Comparison of ENCODE assay signal across 18 cellular contexts in genomic region chr7:22718911-22719420, GRCh38. TPM values are rescaled to one million over a fixed set of nuclear protein-coding genes. Genes with fewer than 3 reads are reported as not detected.
A peak's percentile ranks its signal among the peaks of the same experiment; 100 is the strongest.
DNase-seq lines count a peak whose midpoint lies in the region; ATAC-seq, FAIRE-seq and TF ChIP-seq lines count a peak whose summit lies in the region.
"Had no signal": no experiment of that assay in that cellular context is flagged by ENCODE, and none has a peak within 500 bp of the region (broad histone marks: within the 10 kb centered on the region; RNA-seq: fewer than 3 reads in every experiment).

No MANE protein-coding gene starts in this region.

- H3K4ac ChIP-seq in H1 (replicated peaks; ENCODE audit: insufficient read length, low read depth, low read length): no peak overlapping the region

- no peak overlapping the region for H4K91ac ChIP-seq in H1 (replicated peaks; ENCODE audit: insufficient read length, low read length)

- TF ChIP-seq POLR2A in H1 (IDR thresholded peaks at IDR 0.05; ENCODE audit: control extremely low read depth in 1 of 2, low read depth in 2 of 2, low read length in 2 of 2): no peak

- H2BK15ac ChIP-seq in H1 (ENCODE audit: low read length): no peak overlapping the region

- no peak overlapping the region for H4K8ac ChIP-seq in H1 (ENCODE audit: extremely low read depth, insufficient read depth, low read length)

- no peak overlapping the region for H3K14ac ChIP-seq in H1 (ENCODE audit: insufficient read length)

- no peak overlapping the region for H2BK5ac ChIP-seq in H1 (ENCODE audit: low read depth, low read length)

- CTCF ChIA-PET in H1 (lab: Charles Lee; ENCODE audit: partially characterized antibody): interaction anchor here (0.9 to 6.0 kb wide), 4 partner anchors 8 to 159 kb away, joined by 3 to 56 read pairs (median 8); partner anchors contain the start of gene IL6

- 45% methylated on average over 1 of the region's 1 CpG; no CpG with 5 or more reads in 1 of the 2 experiments for WGBS in H1 (ENCODE audit: extremely low coverage in 1 of 2, insufficient coverage in 1 of 2, insufficient read length in 1 of 2, insufficient replicate concordance in 2 of 2, low coverage in 1 of 2, low lambda C conversion rate in 2 of 2, missing lambda C conversion rate in 1 of 2), 2 experiments

- H2BK20ac ChIP-seq in H1 (ENCODE audit: low read length): peak overlapping the region; percentile 26; the same call in 1 of the 2 replicates

- H3K36me3 ChIP-seq in ACC112 (ENCODE audit: insufficient read depth, low read length): no peaks in the 10 kb centered on the region
- H3K36me3 ChIP-seq in Karpas-422 (ENCODE audit: insufficient read depth, low read length): no peaks in the 10 kb centered on the region
- H3K36me3 ChIP-seq in H1 (ENCODE audit: control insufficient read depth in 2 of 4, insufficient read depth in 4 of 4, low read length in 3 of 4): no peaks in the 10 kb centered on the region
- no peaks in the 10 kb centered on the region for H3K36me3 ChIP-seq in neural progenitor cell
- H3K36me3 ChIP-seq: BE2C had no signal

- no peak overlapping the region for H2AK5ac ChIP-seq in H1 (ENCODE audit: low read depth, low read length)

- H3K27ac Mint-ChIP-seq in neural progenitor cell: no peak overlapping the region
- no peak overlapping the region for H3K27ac Mint-ChIP-seq in activated T-cell treated with anti-CD3 and anti-CD28 coated beads, Interleukin-2, amount 50 U/mL, for 72 hours
- H3K27ac Mint-ChIP-seq: activated CD8-positive, alpha-beta T cell treated with anti-CD3 and anti-CD28 coated beads for 36 hours; activated naive CD8-positive, alpha-beta T cell treated with anti-CD3 and anti-CD28 coated beads, Interleukin-2, amount 50 U/mL, for 24 hours had no signal

- H3K4me1 ChIP-seq in ACC112 (ENCODE audit: control insufficient read depth, insufficient read depth, low read length, unreplicated experiment) (peaks cover 48% of the 10 kb centered on the region), Karpas-422 (ENCODE audit: low read length) (no peaks in the 10 kb centered on the region), H1 (replicated peaks in 1 of 4; ENCODE audit: control insufficient read depth in 3 of 4, insufficient read depth in 4 of 4, low read length in 3 of 4) (peaks cover 0 to 2% (median 0%) of the 10 kb centered on the region in 4 experiments; a peak in 1 of 7 replicates), neural progenitor cell (peaks cover 17% of the 10 kb centered on the region)
- H3K4me1 ChIP-seq: BE2C had no signal

- no peaks in the 10 kb centered on the region for H3K9me3 Mint-ChIP-seq in neural progenitor cell
- no peaks in the 10 kb centered on the region for H3K9me3 Mint-ChIP-seq in activated T-cell treated with anti-CD3 and anti-CD28 coated beads, Interleukin-2, amount 50 U/mL, for 72 hours
- H3K9me3 Mint-ChIP-seq: activated CD8-positive, alpha-beta T cell treated with anti-CD3 and anti-CD28 coated beads for 36 hours; activated naive CD8-positive, alpha-beta T cell treated with anti-CD3 and anti-CD28 coated beads, Interleukin-2, amount 50 U/mL, for 24 hours; central memory CD8-positive, alpha-beta T cell; neural crest cell had no signal

- H3K27ac ChIP-seq in ACC112 (ENCODE audit: low read depth, low read length) (peak overlapping the region; percentile 96), Karpas-422 (ENCODE audit: low read length) (no peak overlapping the region), H1 (ENCODE audit: low read depth, low read length) (no peak overlapping the region), neural progenitor cell (no peak overlapping the region)
- H3K27ac ChIP-seq: testis had no signal

- H3F3A ChIP-seq in neural progenitor cell (ENCODE audit: low read depth): no peaks in the 10 kb centered on the region

- POLR2A ChIA-PET in H1 (lab: Charles Lee; ENCODE audit: partially characterized antibody): interaction anchor here (1.0 to 1.1 kb wide), 3 partner anchors 10 to 114 kb away, joined by 3 to 4 read pairs (median 3); no protein-coding TSS in a partner anchor

- no peak overlapping the region for H3K23ac ChIP-seq in H1 (ENCODE audit: insufficient read length)

- TF ChIP-seq EP300 in H1 (IDR thresholded peaks at IDR 0.05; ENCODE audit: borderline replicate concordance in 1 of 2, low read depth in 2 of 2, low read length in 2 of 2): no peak

- H4K20me1 ChIP-seq in Karpas-422 (ENCODE audit: insufficient read depth, low read depth, low read length): no peaks in the 10 kb centered on the region
- no peaks in the 10 kb centered on the region for H4K20me1 ChIP-seq in H1 (replicated peaks in 1 of 2; ENCODE audit: control insufficient read depth in 1 of 2, insufficient read depth in 2 of 2, low read length in 2 of 2)
- no peaks in the 10 kb centered on the region for H4K20me1 ChIP-seq in neural progenitor cell (ENCODE audit: low read depth)

- H3K4me2 ChIP-seq in Karpas-422 (ENCODE audit: low read depth, low read length, poor library complexity, severe bottlenecking) (no peak overlapping the region), H1 (ENCODE audit: insufficient read depth in 1 of 2, low read depth in 2 of 2, low read length in 2 of 2) (no peak overlapping the region), neural progenitor cell (peak overlapping the region; percentile 0)

- no peak for TF ChIP-seq CTCF in H1 (IDR thresholded peaks at IDR 0.05; ENCODE audit: control extremely low read depth in 1 of 3, insufficient read depth in 1 of 3, low read depth in 1 of 3, low read length in 3 of 3)
- TF ChIP-seq CTCF in neural progenitor cell (IDR thresholded peaks at IDR 0.05): no peak

- no peaks in the 10 kb centered on the region for H3K9me2 ChIP-seq in Karpas-422 (replicated peaks; ENCODE audit: insufficient read depth, low read length)

- no peaks in the 10 kb centered on the region for H3K79me1 ChIP-seq in H1 (ENCODE audit: low read depth, low read length)

- H3K9me3 ChIP-seq in Karpas-422 (ENCODE audit: low read length): no peaks in the 10 kb centered on the region
- no peaks in the 10 kb centered on the region for H3K9me3 ChIP-seq in H1 (ENCODE audit: insufficient read depth in 2 of 2, low read depth in 1 of 2, low read length in 1 of 2)
- H3K9me3 ChIP-seq in neural progenitor cell (ENCODE audit: low read depth): no peaks in the 10 kb centered on the region
- H3K9me3 ChIP-seq: BE2C, testis had no signal

- H3K4me3 Mint-ChIP-seq in neural progenitor cell: no peak overlapping the region
- no peak overlapping the region for H3K4me3 Mint-ChIP-seq in activated T-cell treated with anti-CD3 and anti-CD28 coated beads, Interleukin-2, amount 50 U/mL, for 72 hours
- H3K4me3 Mint-ChIP-seq: activated CD8-positive, alpha-beta T cell treated with anti-CD3 and anti-CD28 coated beads for 36 hours; activated naive CD8-positive, alpha-beta T cell treated with anti-CD3 and anti-CD28 coated beads, Interleukin-2, amount 50 U/mL, for 24 hours; central memory CD8-positive, alpha-beta T cell; neural crest cell had no signal

- peaks cover 29% of the 10 kb centered on the region for H3K4me1 Mint-ChIP-seq in neural progenitor cell
- peaks cover 10% of the 10 kb centered on the region for H3K4me1 Mint-ChIP-seq in activated T-cell treated with anti-CD3 and anti-CD28 coated beads, Interleukin-2, amount 50 U/mL, for 72 hours (ENCODE audit: low read depth)
- H3K4me1 Mint-ChIP-seq: central memory CD8-positive, alpha-beta T cell; neural crest cell had no signal

- H2BK12ac ChIP-seq in H1 (ENCODE audit: low read depth, low read length): no peak overlapping the region

- no peak overlapping the region for H3K56ac ChIP-seq in H1 (replicated peaks; ENCODE audit: insufficient read length, low read depth, low read length)

- no peak for TF ChIP-seq RAD21 in H1 (IDR thresholded peaks at IDR 0.05 in 1 of 2, conservative IDR thresholded peaks at IDR 0.05 in 1 of 2; ENCODE audit: low read depth in 2 of 2, low read length in 2 of 2)

- no peak for FAIRE-seq in H1 (lab: Jason Lieb, UNC)

- no peak for ATAC-seq in GM21515 (IDR thresholded peaks at IDR 0.05; ENCODE audit: unreplicated experiment)
- ATAC-seq in activated T-cell treated with anti-CD3 and anti-CD28 coated beads, Interleukin-2, amount 50 U/mL, for 72 hours (replicated peaks in 1 of 2): no peak
- ATAC-seq: activated CD8-positive, alpha-beta T cell treated with anti-CD3 and anti-CD28 coated beads for 36 hours; activated naive CD8-positive, alpha-beta T cell treated with anti-CD3 and anti-CD28 coated beads, Interleukin-2, amount 50 U/mL, for 24 hours had no signal

- H2BK120ac ChIP-seq in H1 (replicated peaks; ENCODE audit: low read depth, low read length): no peak overlapping the region

- H3K27me3 Mint-ChIP-seq in neural progenitor cell (ENCODE audit: insufficient read depth, low read depth): no peaks in the 10 kb centered on the region
- peaks cover 68% of the 10 kb centered on the region for H3K27me3 Mint-ChIP-seq in activated T-cell treated with anti-CD3 and anti-CD28 coated beads, Interleukin-2, amount 50 U/mL, for 72 hours (ENCODE audit: low read depth)

- H3K9ac ChIP-seq in Karpas-422 (ENCODE audit: low read length): no peak overlapping the region
- H3K9ac ChIP-seq in H1 (replicated peaks in 1 of 4; ENCODE audit: extremely low read depth in 1 of 4, low read depth in 3 of 4, low read length in 3 of 4): no peak overlapping the region
- no peak overlapping the region for H3K9ac ChIP-seq in neural progenitor cell

- no peak overlapping the region for H3K4me3 ChIP-seq in ACC112 (ENCODE audit: low read depth, low read length)
- H3K4me3 ChIP-seq in Karpas-422 (ENCODE audit: low read length): no peak overlapping the region
- H3K4me3 ChIP-seq in H1 (ENCODE audit: extremely low read depth in 1 of 4, insufficient read depth in 2 of 4, low read depth in 3 of 4, low read length in 4 of 4): no peak overlapping the region
- no peak overlapping the region for H3K4me3 ChIP-seq in neural progenitor cell
- H3K4me3 ChIP-seq: testis had no signal

- H3K18ac ChIP-seq in H1 (ENCODE audit: extremely low read depth, low read length): no peak overlapping the region

- H3K27me3 ChIP-seq in ACC112 (ENCODE audit: insufficient read depth, low read length): no peaks in the 10 kb centered on the region
- no peaks in the 10 kb centered on the region for H3K27me3 ChIP-seq in Karpas-422 (ENCODE audit: low read length)
- no peaks in the 10 kb centered on the region for H3K27me3 ChIP-seq in H1 (replicated peaks in 1 of 4; ENCODE audit: control insufficient read depth in 3 of 4, extremely low read depth in 1 of 4, insufficient read depth in 3 of 4, low read length in 3 of 4)
- no peaks in the 10 kb centered on the region for H3K27me3 ChIP-seq in neural progenitor cell
- H3K27me3 ChIP-seq: testis had no signal

- no peaks in the 10 kb centered on the region for H3K79me2 ChIP-seq in ACC112 (ENCODE audit: control insufficient read depth, insufficient read depth, low read length, unreplicated experiment)
- H3K79me2 ChIP-seq in Karpas-422 (ENCODE audit: low read length): no peaks in the 10 kb centered on the region
- no peaks in the 10 kb centered on the region for H3K79me2 ChIP-seq in H1 (ENCODE audit: control insufficient read depth in 1 of 2, insufficient read depth in 2 of 2, low read length in 2 of 2)
- H3K79me2 ChIP-seq in neural progenitor cell (ENCODE audit: low read depth): no peaks in the 10 kb centered on the region

- no peak overlapping the region for H4K5ac ChIP-seq in H1 (ENCODE audit: insufficient read length, low read depth, low read length)

- DNase-seq in Karpas-422: peak; percentile 12
- DNase-seq in H1 (ENCODE audit: low read depth in 1 of 2, low spot score in 2 of 2): no peak
- no peak for DNase-seq in neural progenitor cell (ENCODE audit: low spot score)
- DNase-seq in T1000 (lab: John Stamatoyannopoulos, UW): no peak
- DNase-seq in NCI-H1930 (lab: John Stamatoyannopoulos, UW): no peak
- no peak for DNase-seq in activated T-cell treated with anti-CD3 and anti-CD28 coated beads, Interleukin-2, amount 50 U/mL, for 72 hours
- DNase-seq: activated CD8-positive, alpha-beta T cell treated with anti-CD3 and anti-CD28 coated beads for 36 hours; activated naive CD8-positive, alpha-beta T cell treated with anti-CD3 and anti-CD28 coated beads, Interleukin-2, amount 50 U/mL, for 24 hours; activated T-cell treated with anti-CD3 and anti-CD28 coated beads, Interleukin-2, amount 50 U/mL, for 48 hours; BE2C; NCI-H187 treated with DMSO at 0.1 percent for 48 hours; NCI-H524 treated with DMSO at 0.1 percent for 48 hours; stimulated activated CD4-positive, alpha-beta T cell treated with anti-CD3 and anti-CD28 coated beads, Interleukin-2, amount 100 ng/mL, for 24 hours; testis had no signal

- H3K23me2 ChIP-seq in H1 (ENCODE audit: low read depth, low read length): no peaks in the 10 kb centered on the region

- H2AFZ ChIP-seq in ACC112 (ENCODE audit: low read length, unreplicated experiment) (no peak overlapping the region), Karpas-422 (ENCODE audit: low read length) (no peak overlapping the region), H1 (ENCODE audit: low read length) (no peak overlapping the region), neural progenitor cell (replicated peaks) (no peak overlapping the region)

- no peaks in the 10 kb centered on the region for H3K36me3 Mint-ChIP-seq in neural progenitor cell
- H3K36me3 Mint-ChIP-seq in activated T-cell treated with anti-CD3 and anti-CD28 coated beads, Interleukin-2, amount 50 U/mL, for 72 hours (ENCODE audit: insufficient read depth in 2 of 2): no peaks in the 10 kb centered on the region

RNA-seq across cellular contexts. Expression of gene IL6, which starts 8.0 kb away (rescaled TPM):
- 0.25 TPM in 1 of 2 replicates, not detected in the other for total RNA-seq in Karpas-422 (2014; rRNA removed; shearing (Covaris generic); ENCODE audit: low replicate concordance)
- total RNA-seq in H1 (2021; fragmentation: NEBNext Ultra II Directional; extraction: Animal tissue kit (Norgen Biotek cat#: 25700)): 0.41 and 0.73 TPM in 2 replicates
- polyA plus RNA-seq in H1 (2011; rRNA removed): 0.12 and 0.27 TPM in 2 replicates
- 0.14 TPM for polyA plus RNA-seq in H1 (2011; cell fraction: cytosol; rRNA removed)
- 1.0 TPM for polyA plus RNA-seq in H1 (2011; cell fraction: nucleus; rRNA removed)
- polyA plus RNA-seq in H1 (2012, experiment 1 of 2): 0.27 to 0.76 TPM (median 0.29 TPM) in 3 of 4 replicates, not detected in the other
- polyA plus RNA-seq in H1 (2012, experiment 2 of 2): 0.22 TPM
- 0.85 TPM for polyA plus RNA-seq in H1 (2013, experiment 1 of 2)
- 0.87 TPM for polyA plus RNA-seq in H1 (2013, experiment 2 of 2)
- 0.35 TPM in 1 of 2 replicates, not detected in the other for polyA minus RNA-seq in H1 (2011; rRNA and poly(A)+ RNA removed)
- not detected for polyA minus RNA-seq in H1 (2011; cell fraction: cytosol; rRNA and poly(A)+ RNA removed)
- not detected for polyA minus RNA-seq in H1 (2011; cell fraction: nucleus; rRNA and poly(A)+ RNA removed)
- total RNA-seq in neural progenitor cell (ENCODE audit: low replicate concordance): not detected in 2 replicates
- 1 to 10 TPM in 1 of 2 donors, under 1 TPM in 1; 0.46 to 2.4 TPM for total RNA-seq in activated T-cell treated with anti-CD3 and anti-CD28 coated beads, Interleukin-2, amount 50 U/mL, for 72 hours
- total RNA-seq: activated CD8-positive, alpha-beta T cell treated with anti-CD3 and anti-CD28 coated beads for 36 hours; neural crest cell; testis had no signal
